Comparison of ENCODE assay signal across 28 cellular contexts in genomic region chr1:9245230-9245619, GRCh38. TPM values are rescaled to one million over a fixed set of nuclear protein-coding genes. Genes with fewer than 3 reads are reported as not detected.
A peak's percentile ranks its signal among the peaks of the same experiment; 100 is the strongest.
DNase-seq lines count a peak whose midpoint lies in the region; ATAC-seq and TF ChIP-seq lines count a peak whose summit lies in the region.
"Had no signal": no experiment of that assay in that cellular context is flagged by ENCODE, and none has a peak within 500 bp of the region (broad histone marks: within the 10 kb centered on the region; RNA-seq: fewer than 3 reads in every experiment).

No MANE protein-coding gene starts in this region.

- no peak overlapping the region for H2AFZ ChIP-seq in DND-41 (ENCODE audit: low read depth, low read length)
- H2AFZ ChIP-seq: GM23338, neural progenitor cell had no signal

- 68% methylated on average over 3 of the region's 15 CpGs for WGBS in right lobe of liver (ENCODE audit: insufficient coverage, low coverage, low lambda C conversion rate, missing lambda C conversion rate)
- 80 to 83% methylated on average over 5 to 15 of the region's 15 CpGs for WGBS in testis, 2 donors

- 0 out of 3 replicates have a peak, but pooled peaks have one; percentile 2 for ATAC-seq in DND-41 (ENCODE audit: insufficient read depth, low read depth)
- no peak for ATAC-seq in activated T-helper 17 cell treated with anti-CD3 and anti-CD28 coated beads, Interleukin-2, amount 50 U/mL, for 72 hours (replicated peaks)
- no peak for ATAC-seq in right lobe of liver
- no peak for ATAC-seq in stimulated activated effector memory CD8-positive, alpha-beta T cell treated with anti-CD3 and anti-CD28 coated beads, Interleukin-12 subunit alpha, Interleukin-12 subunit beta, amount 100 ng/mL, for 72 hours
- ATAC-seq: GM23338 had no signal

- BruUV-seq in A673 (replicated peaks; lab: Mats Ljungman, UMichigan) = no TSS peak

- no peaks in the 10 kb centered on the region for H3K36me3 Mint-ChIP-seq in activated T-helper 17 cell treated with anti-CD3 and anti-CD28 coated beads, Interleukin-2, amount 50 U/mL, for 72 hours (ENCODE audit: low read depth)
- H3K36me3 Mint-ChIP-seq in stimulated activated effector memory CD8-positive, alpha-beta T cell treated with anti-CD3 and anti-CD28 coated beads, Interleukin-12 subunit alpha, Interleukin-12 subunit beta, amount 100 ng/mL, for 72 hours = peaks cover 14% of the 10 kb centered on the region

- H4K20me1 ChIP-seq in DND-41 (ENCODE audit: insufficient read depth, low read length) = peaks cover 10% of the 10 kb centered on the region; the same call in 1 of the 2 replicates

- TF ChIP-seq CTCF in DND-41 (IDR thresholded peaks at IDR 0.05; ENCODE audit: borderline replicate concordance, extremely low read depth, low read length, poor library complexity, severe bottlenecking) (no peak), right lobe of liver (IDR thresholded peaks at IDR 0.05) (no peak), A673 (conservative IDR thresholded peaks at IDR 0.05; ENCODE audit: low read depth, low read length) (no peak), testis (IDR thresholded peaks at IDR 0.05) (no peak)

- POLR2A ChIA-PET in A673 (lab: Charles Lee; ENCODE audit: low non-redundant PET) = no interaction called here

- peaks cover 20% of the 10 kb centered on the region for H3K4me1 Mint-ChIP-seq in activated T-helper 17 cell treated with anti-CD3 and anti-CD28 coated beads, Interleukin-2, amount 50 U/mL, for 72 hours
- peaks cover 16% of the 10 kb centered on the region for H3K4me1 Mint-ChIP-seq in stimulated activated effector memory CD8-positive, alpha-beta T cell treated with anti-CD3 and anti-CD28 coated beads, Interleukin-12 subunit alpha, Interleukin-12 subunit beta, amount 100 ng/mL, for 72 hours

- H3K27me3 ChIP-seq in DND-41 (ENCODE audit: insufficient read depth, low read length, poor library complexity) (no peaks in the 10 kb centered on the region), right lobe of liver (no peaks in the 10 kb centered on the region), A673 (replicated peaks; ENCODE audit: insufficient read depth, low read depth, low read length, poor library complexity) (peaks cover 5% of the 10 kb centered on the region), testis (no peaks in the 10 kb centered on the region)
- no peaks in the 10 kb centered on the region for H3K27me3 ChIP-seq in effector memory CD4-positive, alpha-beta T cell (replicated peaks; ENCODE audit: control insufficient read depth, insufficient read depth, low read length, poor library complexity, severe bottlenecking)
- H3K27me3 ChIP-seq: neural progenitor cell had no signal

- H3K9ac ChIP-seq in DND-41 (ENCODE audit: low read depth, low read length) = peak overlapping the region; percentile 47
- H3K9ac ChIP-seq: neural progenitor cell, SK-N-SH had no signal

- intact Hi-C loops in right lobe of liver (cut with DNase I) = no loop called here
- intact Hi-C loops in A673 (cut with micrococcal nuclease; ENCODE audit: unreplicated experiment) = no loop called here
- intact Hi-C loops in testis (cut with DNase I; ENCODE audit: low total_unique reads) = no loop called here

- no peaks in the 10 kb centered on the region for H3K27me3 Mint-ChIP-seq in activated T-helper 17 cell treated with anti-CD3 and anti-CD28 coated beads, Interleukin-2, amount 50 U/mL, for 72 hours
- H3K27me3 Mint-ChIP-seq: activated CD4-positive, alpha-beta T cell treated with anti-CD3 and anti-CD28 coated beads, Interleukin-2, amount 10 ng/mL, durations not matched to agents 7 days and 5 days; activated CD8-positive, alpha-beta memory T cell treated with anti-CD3 and anti-CD28 coated beads, Interleukin-2, amount 10 ng/mL, durations not matched to agents 7 days and 5 days; activated naive CD4-positive, alpha-beta T cell treated with anti-CD3 and anti-CD28 coated beads, Interleukin-2, amount 50 U/mL, for 24 hours; CD4-positive, alpha-beta T cell; central memory CD8-positive, alpha-beta T cell; IgD-negative memory B cell; stimulated activated naive B cell treated with anti-CD40 and anti-IgM and Interleukin-4, amounts not matched to agents 10 μg/mL and 1 μg/mL and 100 μg/mL, for 72 hours had no signal

- no peaks in the 10 kb centered on the region for H3K9me3 Mint-ChIP-seq in activated T-helper 17 cell treated with anti-CD3 and anti-CD28 coated beads, Interleukin-2, amount 50 U/mL, for 72 hours
- no peaks in the 10 kb centered on the region for H3K9me3 Mint-ChIP-seq in stimulated activated effector memory CD8-positive, alpha-beta T cell treated with anti-CD3 and anti-CD28 coated beads, Interleukin-12 subunit alpha, Interleukin-12 subunit beta, amount 100 ng/mL, for 72 hours
- H3K9me3 Mint-ChIP-seq: activated CD4-positive, alpha-beta T cell treated with anti-CD3 and anti-CD28 coated beads, Interleukin-2, amount 10 ng/mL, durations not matched to agents 7 days and 5 days; activated naive CD4-positive, alpha-beta T cell treated with anti-CD3 and anti-CD28 coated beads, Interleukin-2, amount 50 U/mL, for 24 hours; activated T-helper 1 cell treated with anti-CD3 and anti-CD28 coated beads, Interleukin-12 subunit alpha, Interleukin-12 subunit beta, Interleukin-2, Interleukin-4 antibody, amounts not matched to agents 30 ng/mL and 10 ng/mL and 1 ng/mL, durations not matched to agents 14 hours and 24 hours and 36 hours; CD4-positive, alpha-beta T cell; central memory CD8-positive, alpha-beta T cell; GM23338; HFFc6; IgD-negative memory B cell; neural progenitor cell; stimulated activated naive B cell treated with anti-CD40 and anti-IgM and Interleukin-4, amounts not matched to agents 10 μg/mL and 1 μg/mL and 100 μg/mL, for 72 hours had no signal

- no peaks in the 10 kb centered on the region for H3K9me3 ChIP-seq in DND-41 (ENCODE audit: insufficient read depth, low read length, severe bottlenecking)
- no peaks in the 10 kb centered on the region for H3K9me3 ChIP-seq in right lobe of liver
- no peaks in the 10 kb centered on the region for H3K9me3 ChIP-seq in A673 (ENCODE audit: low read depth, low read length, poor library complexity, severe bottlenecking)
- no peaks in the 10 kb centered on the region for H3K9me3 ChIP-seq in testis
- H3K9me3 ChIP-seq in effector memory CD4-positive, alpha-beta T cell (ENCODE audit: control insufficient read depth, low read length) = no peaks in the 10 kb centered on the region
- H3K9me3 ChIP-seq: SK-N-SH had no signal

- peaks cover 96% of the 10 kb centered on the region for H3K79me2 ChIP-seq in DND-41 (ENCODE audit: insufficient read depth, low read length)

- H3K27ac ChIP-seq in DND-41 (ENCODE audit: low read length) (peak overlapping the region; percentile 98), right lobe of liver (peak overlapping the region in 2 of 3 donors; percentile 20 to 99), A673 (ENCODE audit: low read depth, low read length, poor library complexity, severe bottlenecking) (no peak overlapping the region), testis (no peak overlapping the region)
- no peak overlapping the region for H3K27ac ChIP-seq in effector memory CD4-positive, alpha-beta T cell (ENCODE audit: insufficient read depth, low read length, poor library complexity, severe bottlenecking)
- H3K27ac ChIP-seq: epithelial cell of prostate, neural progenitor cell had no signal

- H3K4me3 ChIP-seq in DND-41 (ENCODE audit: low read depth in 1 of 2, low read length in 2 of 2) = peak overlapping the region in 1 of 2 experiments; percentile 44; a peak in 2 of 4 replicates
- H3K4me3 ChIP-seq in right lobe of liver = no peak overlapping the region
- no peak overlapping the region for H3K4me3 ChIP-seq in A673 (ENCODE audit: low read depth, low read length, poor library complexity, severe bottlenecking)
- H3K4me3 ChIP-seq in testis = no peak overlapping the region
- H3K4me3 ChIP-seq in effector memory CD4-positive, alpha-beta T cell (ENCODE audit: insufficient read depth, low read depth, low read length, poor library complexity, severe bottlenecking) = no peak overlapping the region
- H3K4me3 ChIP-seq: GM23338, neural progenitor cell had no signal

- CTCF ChIA-PET in A673 (lab: Charles Lee) = no interaction called here

- TF ChIP-seq POLR2A in right lobe of liver (IDR thresholded peaks at IDR 0.05) (no peak), testis (IDR thresholded peaks at IDR 0.05) (no peak)

- peak overlapping the region; percentile 45 for H3K27ac Mint-ChIP-seq in activated T-helper 17 cell treated with anti-CD3 and anti-CD28 coated beads, Interleukin-2, amount 50 U/mL, for 72 hours
- H3K27ac Mint-ChIP-seq in stimulated activated effector memory CD8-positive, alpha-beta T cell treated with anti-CD3 and anti-CD28 coated beads, Interleukin-12 subunit alpha, Interleukin-12 subunit beta, amount 100 ng/mL, for 72 hours = peak overlapping the region; percentile 74
- H3K27ac Mint-ChIP-seq: activated naive CD4-positive, alpha-beta T cell treated with anti-CD3 and anti-CD28 coated beads, Interleukin-2, amount 50 U/mL, for 24 hours; GM23338; HFFc6; IgD-negative memory B cell; neural progenitor cell had no signal

- no peak for DNase-seq in DND-41
- DNase-seq in right lobe of liver = no peak
- no peak for DNase-seq in stimulated activated effector memory CD8-positive, alpha-beta T cell treated with anti-CD3 and anti-CD28 coated beads, Interleukin-12 subunit alpha, Interleukin-12 subunit beta, amount 100 ng/mL, for 72 hours (ENCODE audit: low spot score in 2 of 2)
- DNase-seq in DMS153 (lab: John Stamatoyannopoulos, UW) = no peak
- no peak for DNase-seq in A673 (ENCODE audit: low spot score)
- DNase-seq in testis = no peak
- DNase-seq in effector memory CD4-positive, alpha-beta T cell = no peak
- DNase-seq: activated CD8-positive, alpha-beta memory T cell treated with anti-CD3 and anti-CD28 coated beads, Interleukin-2, amount 10 ng/mL, durations not matched to agents 7 days and 5 days; CD4-positive, alpha-beta T cell; foreskin fibroblast; HFFc6; hypothalamus; NCI-H1105 treated with DMSO at 0.1 percent for 48 hours; NCI-H2081; NCI-H226; NCI-H82; SK-N-SH; stimulated activated CD4-positive, alpha-beta T cell treated with anti-CD3 and anti-CD28 coated beads, Interleukin-2, amount 100 ng/mL, for 48 hours; stimulated activated naive B cell treated with anti-CD40 and anti-IgM and Interleukin-4, amounts not matched to agents 10 μg/mL and 1 μg/mL and 100 μg/mL, for 72 hours had no signal

- H3K36me3 ChIP-seq in DND-41 (ENCODE audit: insufficient read depth, low read length) (peaks cover 80% of the 10 kb centered on the region), right lobe of liver (peaks cover 6 to 31% (median 20%) of the 10 kb centered on the region in 4 donors), A673 (ENCODE audit: insufficient read depth, low read length, poor library complexity, severe bottlenecking) (no peaks in the 10 kb centered on the region), testis (ENCODE audit: low read depth, missing control alignments) (no peaks in the 10 kb centered on the region)
- peaks cover 6% of the 10 kb centered on the region for H3K36me3 ChIP-seq in effector memory CD4-positive, alpha-beta T cell (ENCODE audit: control insufficient read depth, insufficient read depth, low read length)
- H3K36me3 ChIP-seq: neural progenitor cell had no signal

- peak overlapping the region; percentile 56 for H3K4me2 ChIP-seq in DND-41 (ENCODE audit: insufficient read depth, low read length)
- H3K4me2 ChIP-seq: GM23338, neural progenitor cell, SK-N-SH had no signal

- no peak overlapping the region for H3K4me3 Mint-ChIP-seq in activated T-helper 17 cell treated with anti-CD3 and anti-CD28 coated beads, Interleukin-2, amount 50 U/mL, for 72 hours
- H3K4me3 Mint-ChIP-seq in stimulated activated effector memory CD8-positive, alpha-beta T cell treated with anti-CD3 and anti-CD28 coated beads, Interleukin-12 subunit alpha, Interleukin-12 subunit beta, amount 100 ng/mL, for 72 hours = no peak overlapping the region
- H3K4me3 Mint-ChIP-seq: activated CD4-positive, alpha-beta T cell treated with anti-CD3 and anti-CD28 coated beads, Interleukin-2, amount 10 ng/mL, durations not matched to agents 7 days and 5 days; activated CD8-positive, alpha-beta memory T cell treated with anti-CD3 and anti-CD28 coated beads, Interleukin-2, amount 10 ng/mL, durations not matched to agents 7 days and 5 days; activated naive CD4-positive, alpha-beta T cell treated with anti-CD3 and anti-CD28 coated beads, Interleukin-2, amount 50 U/mL, for 24 hours; CD4-positive, alpha-beta T cell; central memory CD8-positive, alpha-beta T cell; GM23338; HFFc6; IgD-negative memory B cell; neural progenitor cell; stimulated activated naive B cell treated with anti-CD40 and anti-IgM and Interleukin-4, amounts not matched to agents 10 μg/mL and 1 μg/mL and 100 μg/mL, for 72 hours had no signal

- H3K4me1 ChIP-seq in DND-41 (ENCODE audit: insufficient read depth, low read length) (peaks cover 94% of the 10 kb centered on the region), right lobe of liver (peaks cover 0 to 71% (median 31%) of the 10 kb centered on the region in 4 donors), A673 (ENCODE audit: insufficient read depth, low read length, poor library complexity, severe bottlenecking) (no peaks in the 10 kb centered on the region), testis (peaks cover 58% of the 10 kb centered on the region)
- peaks cover 5% of the 10 kb centered on the region for H3K4me1 ChIP-seq in effector memory CD4-positive, alpha-beta T cell (ENCODE audit: control insufficient read depth, insufficient read depth, low read length, poor library complexity, severe bottlenecking)

RNA-seq across cellular contexts. Expression of gene H6PD, which starts 10.7 kb away (rescaled TPM):
- total RNA-seq in activated T-helper 17 cell treated with anti-CD3 and anti-CD28 coated beads, Interleukin-2, amount 50 U/mL, for 72 hours = 10 to 100 TPM in 1 of 2 donors, 1 to 10 TPM in 1; 9.3 to 12.8 TPM
- total RNA-seq in right lobe of liver (100 to 1,000 TPM; 102 to 158 (median 120) TPM), A673 (2021) (6.2 and 10.6 TPM in 2 replicates), testis (10 to 100 TPM; 55.0 to 67.8 TPM)
- polyA plus RNA-seq in testis (ENCODE audit: insufficient read depth, low read depth, low replicate concordance) = 23.8 TPM

RNA-seq across cellular contexts. Expression of gene SPSB1, which starts 47.5 kb away (rescaled TPM):
- 10 to 100 TPM in 1 of 2 donors, 1 to 10 TPM in 1; 8.1 to 14.4 TPM for total RNA-seq in activated T-helper 17 cell treated with anti-CD3 and anti-CD28 coated beads, Interleukin-2, amount 50 U/mL, for 72 hours
- 100 to 1,000 TPM in 1 of 6 experiments, 10 to 100 TPM in 4, 1 to 10 TPM in 1; 7.7 to 121 (median 37.0) TPM for total RNA-seq in right lobe of liver
- total RNA-seq in A673 (2021) = 7.5 and 11.8 TPM in 2 replicates
- 10 to 100 TPM; 30.0 to 37.9 TPM for total RNA-seq in testis
- polyA plus RNA-seq in testis (ENCODE audit: insufficient read depth, low read depth, low replicate concordance) = 19.8 TPM

Comparison
In these comparisons a context has a peak if more than half of its experiments do, and no peak if none do; other contexts are left out.
1. H3K27ac ChIP-seq: peak in DND-41 (single experiment) and right lobe of liver (2 of 3); none in A673 (single experiment), testis (0 of 2) and effector memory CD4-positive, alpha-beta T cell (single experiment).